8 cellular contexts compared by ENCODE assay signal in the genomic region with DNA sequence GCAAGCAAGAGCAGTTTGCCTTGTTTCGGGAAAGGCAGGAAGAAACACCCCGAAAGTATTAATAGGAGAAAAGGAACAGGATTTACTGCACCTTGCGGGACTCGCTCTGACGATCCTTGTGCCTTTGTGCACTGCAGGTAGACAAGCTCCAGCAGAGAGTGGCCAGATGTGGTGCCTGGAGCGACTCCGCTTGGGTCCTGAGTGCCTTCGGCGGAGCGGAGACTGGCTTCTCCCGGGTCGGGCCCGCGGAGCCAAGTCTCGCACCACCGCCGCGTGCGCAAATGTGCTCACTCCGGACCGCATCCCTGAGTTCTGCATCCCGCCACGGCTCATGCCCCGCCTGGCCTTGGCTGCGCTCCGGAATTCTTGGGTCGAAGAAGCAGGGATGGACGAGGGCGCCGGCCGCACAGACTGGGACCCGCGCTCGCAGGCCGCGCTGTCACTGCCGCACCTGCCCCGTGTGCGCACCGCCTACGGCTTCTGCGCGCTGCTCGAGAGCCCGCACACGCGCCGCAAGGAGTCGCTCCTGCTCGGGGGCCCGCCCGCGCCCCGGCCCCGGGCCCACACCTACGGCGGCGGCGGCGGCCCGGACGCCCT. TPM values are rescaled to one million over a fixed set of nuclear protein-coding genes. Genes with fewer than 3 reads are reported as not detected.
DNase-seq lines count a peak whose midpoint lies in the region; ATAC-seq and TF ChIP-seq lines count a peak whose summit lies in the region.

No MANE protein-coding gene starts in this region.

- no peaks in the 10 kb centered on the region for H3K36me3 Mint-ChIP-seq in activated CD4-positive, alpha-beta memory T cell treated with anti-CD3 and anti-CD28 coated beads, Interleukin-2, amount 10 ng/mL, durations not matched to agents 7 days and 5 days (ENCODE audit: low read depth)
- H3K36me3 Mint-ChIP-seq in nephron progenitor cell (ENCODE audit: low read depth): no peaks in the 10 kb centered on the region

- H3K27ac ChIP-seq in esophagus muscularis mucosa (replicated peaks in 1 of 4): peak overlapping the region in 2 of 4 donors; percentile 21 to 43
- H3K27ac ChIP-seq in vagina: peak overlapping the region; percentile 14

- peak overlapping the region; percentile 71 for H3K4me3 Mint-ChIP-seq in activated CD4-positive, alpha-beta memory T cell treated with anti-CD3 and anti-CD28 coated beads, Interleukin-2, amount 10 ng/mL, durations not matched to agents 7 days and 5 days
- peak overlapping the region; percentile 85 for H3K4me3 Mint-ChIP-seq in nephron progenitor cell

- H3K27ac Mint-ChIP-seq in activated CD4-positive, alpha-beta memory T cell treated with anti-CD3 and anti-CD28 coated beads, Interleukin-2, amount 10 ng/mL, durations not matched to agents 7 days and 5 days: no peak overlapping the region
- no peak overlapping the region for H3K27ac Mint-ChIP-seq in nephron progenitor cell

- DNase-seq in DMS53 (lab: John Stamatoyannopoulos, UW): peak; percentile 80
- DNase-seq in activated CD4-positive, alpha-beta memory T cell treated with anti-CD3 and anti-CD28 coated beads, Interleukin-2, amount 10 ng/mL, durations not matched to agents 7 days and 5 days: no peak
- no peak for DNase-seq in esophagus muscularis mucosa (ENCODE audit: extremely low spot score)
- peak; percentile 44 for DNase-seq in nephron progenitor cell
- DNase-seq in vagina (ENCODE audit: extremely low spot score in 2 of 2): no peak
- no peak for DNase-seq in COR-L47 (lab: John Stamatoyannopoulos, UW)

- H3K36me3 ChIP-seq in esophagus muscularis mucosa (no peaks in the 10 kb centered on the region), vagina (no peaks in the 10 kb centered on the region)

- intact Hi-C loops in esophagus muscularis mucosa (cut with DNase I): no loop called here
- intact Hi-C loops in vagina (cut with DNase I): no loop called here

- TF ChIP-seq EP300 in esophagus muscularis mucosa (IDR thresholded peaks at IDR 0.05): no peak

- ATAC-seq in HG03175 (IDR thresholded peaks at IDR 0.05; ENCODE audit: unreplicated experiment) (peak; percentile 37), HG02763 (IDR thresholded peaks at IDR 0.05; ENCODE audit: unreplicated experiment) (no peak)

- H3K4me1 ChIP-seq in esophagus muscularis mucosa (peaks cover 13 to 30% (median 26%) of the 10 kb centered on the region in 4 donors), vagina (peaks cover 24% of the 10 kb centered on the region)

- H3K4me3 ChIP-seq in esophagus muscularis mucosa (peak overlapping the region; percentile 56 to 67 (median 60)), vagina (peak overlapping the region; percentile 54 to 71)

- CTCF ChIA-PET in activated CD4-positive, alpha-beta memory T cell treated with anti-CD3 and anti-CD28 coated beads, Interleukin-2, amount 10 ng/mL, durations not matched to agents 7 days and 5 days (lab: Charles Lee): interaction anchor here (0.9 to 2.4 kb wide), 5 partner anchors 9 to 98 kb away, joined by 3 to 5 read pairs (median 5); partner anchors contain the start of gene C2CD4B

- POLR2A ChIA-PET in activated CD4-positive, alpha-beta memory T cell treated with anti-CD3 and anti-CD28 coated beads, Interleukin-2, amount 10 ng/mL, durations not matched to agents 7 days and 5 days (lab: Charles Lee): interaction anchor here (1.3 to 2.3 kb wide), 2 partner anchors 56 to 74 kb away, joined by 4 to 9 read pairs; no protein-coding TSS in a partner anchor

- H3K27me3 ChIP-seq in esophagus muscularis mucosa (peaks cover 0 to 42% (median 11%) of the 10 kb centered on the region in 4 donors), vagina (no peaks in the 10 kb centered on the region)

- H3K27me3 Mint-ChIP-seq in activated CD4-positive, alpha-beta memory T cell treated with anti-CD3 and anti-CD28 coated beads, Interleukin-2, amount 10 ng/mL, durations not matched to agents 7 days and 5 days: peaks cover 37% of the 10 kb centered on the region
- H3K27me3 Mint-ChIP-seq in nephron progenitor cell (ENCODE audit: low read depth, poor library complexity): peaks cover 89% of the 10 kb centered on the region

- H3K9me3 ChIP-seq in esophagus muscularis mucosa (no peaks in the 10 kb centered on the region), vagina (no peaks in the 10 kb centered on the region)

- no peaks in the 10 kb centered on the region for H3K9me3 Mint-ChIP-seq in activated CD4-positive, alpha-beta memory T cell treated with anti-CD3 and anti-CD28 coated beads, Interleukin-2, amount 10 ng/mL, durations not matched to agents 7 days and 5 days
- H3K9me3 Mint-ChIP-seq in nephron progenitor cell: peaks cover 3% of the 10 kb centered on the region

- TF ChIP-seq POLR2A in esophagus muscularis mucosa (IDR thresholded peaks at IDR 0.05; ENCODE audit: low read depth) (no peak), vagina (IDR thresholded peaks at IDR 0.05) (no peak)

- WGBS in esophagus muscularis mucosa: 13% methylated on average over 11 of the region's 62 CpGs

- H3K4me1 Mint-ChIP-seq in activated CD4-positive, alpha-beta memory T cell treated with anti-CD3 and anti-CD28 coated beads, Interleukin-2, amount 10 ng/mL, durations not matched to agents 7 days and 5 days: peaks cover 20% of the 10 kb centered on the region
- H3K4me1 Mint-ChIP-seq in nephron progenitor cell: peaks cover 13% of the 10 kb centered on the region

- TF ChIP-seq CTCF in esophagus muscularis mucosa (IDR thresholded peaks at IDR 0.05) (no peak), nephron progenitor cell (IDR thresholded peaks at IDR 0.05) (no peak), vagina (IDR thresholded peaks at IDR 0.05) (no peak)

RNA-seq across cellular contexts. Expression of gene C2CD4A, which starts 0.8 kb away (rescaled TPM):
- total RNA-seq in activated CD4-positive, alpha-beta memory T cell treated with anti-CD3 and anti-CD28 coated beads, Interleukin-2, amount 10 ng/mL, durations not matched to agents 7 days and 5 days: under 1 TPM; 0.23 to 0.40 TPM
- total RNA-seq in esophagus muscularis mucosa: under 1 TPM in 1 of 4 donors, not detected in 3; 0.33 TPM
- not detected for total RNA-seq in vagina

RNA-seq across cellular contexts. Expression of gene VPS13C, which starts 7.3 kb away (rescaled TPM):
- total RNA-seq in activated CD4-positive, alpha-beta memory T cell treated with anti-CD3 and anti-CD28 coated beads, Interleukin-2, amount 10 ng/mL, durations not matched to agents 7 days and 5 days: 10 to 100 TPM; 63.6 to 76.7 TPM
- total RNA-seq in esophagus muscularis mucosa: 10 to 100 TPM; 58.5 to 86.0 (median 59.4) TPM
- 52.5 TPM for total RNA-seq in vagina

Comparison
In these comparisons a context has a peak if more than half of its experiments do, and no peak if none do; other contexts are left out.
1. DNase-seq: peak in DMS53 (single experiment) and nephron progenitor cell (single experiment); none in activated CD4-positive, alpha-beta memory T cell treated with anti-CD3 and anti-CD28 coated beads, Interleukin-2, amount 10 ng/mL, durations not matched to agents 7 days and 5 days (single experiment), esophagus muscularis mucosa (single experiment), vagina (0 of 2) and COR-L47 (single experiment).